In the genomic region with DNA sequence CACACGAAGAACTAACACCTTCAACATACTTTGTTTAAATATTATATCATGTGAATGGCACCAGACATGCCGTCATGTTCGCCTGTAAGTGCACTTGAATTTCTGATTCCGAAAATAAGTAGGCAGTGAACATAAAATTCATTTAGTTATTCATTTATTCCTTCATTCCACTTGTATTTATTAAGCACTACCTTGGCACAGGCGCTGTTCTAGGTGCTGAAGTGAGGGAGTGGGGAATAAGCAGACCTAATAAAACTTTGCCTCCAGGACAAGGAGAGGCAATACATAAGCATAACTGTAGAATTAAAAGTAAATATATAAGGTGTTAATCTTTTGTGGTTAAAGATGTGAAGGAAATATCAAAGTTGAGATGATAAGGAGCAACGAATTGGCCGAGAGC, we compare ENCODE assay signal across 18 cellular contexts.
DNase-seq lines count a peak whose midpoint lies in the region; ATAC-seq and TF ChIP-seq lines count a peak whose summit lies in the region.
"Had no signal": no experiment of that assay in that cellular context is flagged by ENCODE, and none has a peak within 500 bp of the region (broad histone marks: within the 10 kb centered on the region; RNA-seq: fewer than 3 reads in every experiment).

No MANE protein-coding gene starts in this region.

- ATAC-seq in omental fat pad (ENCODE audit: low FRiP score): no peak
- ATAC-seq: Panc1, Right ventricle myocardium inferior had no signal

- no peak overlapping the region for H3K9ac ChIP-seq in mesendoderm (ENCODE audit: low read length)
- H3K9ac ChIP-seq: GM23248 had no signal

- no peak for TF ChIP-seq POLR2A in Peyer's patch (IDR thresholded peaks at IDR 0.05)

- no peak overlapping the region for H3K4ac ChIP-seq in mesendoderm (ENCODE audit: low read depth, low read length)

- H3K79me2 ChIP-seq in mesendoderm (ENCODE audit: control insufficient read depth, insufficient read depth, low read length): no peaks in the 10 kb centered on the region

- H3K9me3 ChIP-seq in Peyer's patch: no peaks in the 10 kb centered on the region

- H3K23ac ChIP-seq in mesendoderm (ENCODE audit: low read length): no peak overlapping the region

- no peak overlapping the region for H3K56ac ChIP-seq in mesendoderm (ENCODE audit: low read length)

- H3K4me1 ChIP-seq in mesendoderm (ENCODE audit: control insufficient read depth, low read depth, low read length): no peaks in the 10 kb centered on the region
- H3K4me1 ChIP-seq in Peyer's patch: no peaks in the 10 kb centered on the region

- H3K4me3 ChIP-seq in Jurkat, Clone E6-1 (ENCODE audit: low read length): no peak overlapping the region
- H3K4me3 ChIP-seq in mesendoderm (ENCODE audit: low read length) (no peak overlapping the region), Peyer's patch (no peak overlapping the region)
- H3K4me3 ChIP-seq: GM23248 had no signal

- H3K36me3 ChIP-seq in mesendoderm (ENCODE audit: control insufficient read depth, insufficient read depth, low read length) (no peaks in the 10 kb centered on the region), Peyer's patch (no peaks in the 10 kb centered on the region)

- in situ Hi-C loops in Caki2 (cut with HindIII; ENCODE audit: low pct_unique_long_range_greater_than_20kb, low sequenced_read_pairs): no loop called here

- H4K5ac ChIP-seq in mesendoderm (ENCODE audit: low read length): no peak overlapping the region

- no peak overlapping the region for H2AK5ac ChIP-seq in mesendoderm (ENCODE audit: low read length)

- H4K8ac ChIP-seq in mesendoderm (ENCODE audit: low read depth, low read length): no peak overlapping the region

- H3K4me2 ChIP-seq in mesendoderm (ENCODE audit: low read length): no peak overlapping the region

- H3K79me1 ChIP-seq in mesendoderm (ENCODE audit: low read length): no peaks in the 10 kb centered on the region

- H3K27ac ChIP-seq in mesendoderm (ENCODE audit: low read depth, low read length) (no peak overlapping the region), Peyer's patch (no peak overlapping the region)
- H3K27ac ChIP-seq: GM23248 had no signal

- no peak overlapping the region for H2BK15ac ChIP-seq in mesendoderm (replicated peaks; ENCODE audit: low read depth)

- WGBS in mesendoderm (ENCODE audit: extremely low coverage, insufficient coverage, low lambda C conversion rate): 100% methylated on average over 1 of the region's 7 CpGs

- DNase-seq in Caki2 (ENCODE audit: low read depth) (peak; percentile 3), astrocyte of the hippocampus (ENCODE audit: low read depth, low spot score) (peak; percentile 2), mesendoderm (peak; percentile 47), D341Med (ENCODE audit: low spot score) (no peak), Peyer's patch (no peak), omental fat pad (ENCODE audit: low spot score) (no peak), GM10266 (ENCODE audit: extremely low spot score) (no peak)
- peak; percentile 11 for DNase-seq in Jurkat, Clone E6-1 (ENCODE audit: low read depth, low spot score)
- DNase-seq: C1 segment of cervical spinal cord, DMS79 treated with DMSO at 0.1 percent for 48 hours, GM23248, HCEC 1CT, NCI-H1048, NCI-H1436, NCI-H1930, NCI-H526 had no signal

- no peak overlapping the region for H2BK120ac ChIP-seq in mesendoderm (ENCODE audit: low read depth, low read length)

- H3K18ac ChIP-seq in mesendoderm (ENCODE audit: low read length): no peak overlapping the region

- H3K27me3 ChIP-seq in mesendoderm (ENCODE audit: insufficient read depth, low read length, poor library complexity) (no peaks in the 10 kb centered on the region), Peyer's patch (no peaks in the 10 kb centered on the region)

- TF ChIP-seq CTCF in Peyer's patch (IDR thresholded peaks at IDR 0.05) (no peak), omental fat pad (IDR thresholded peaks at IDR 0.05) (no peak), GM10266 (IDR thresholded peaks at IDR 0.05; ENCODE audit: control insufficient read depth, insufficient read depth, low read depth, missing control alignments) (no peak)

- no peak overlapping the region for H2BK5ac ChIP-seq in mesendoderm (ENCODE audit: low read length)

Comparison
In these comparisons a context has a peak if more than half of its experiments do, and no peak if none do; other contexts are left out.
1. DNase-seq: peak in Caki2 (single experiment), Jurkat, Clone E6-1 (single experiment), astrocyte of the hippocampus (single experiment) and mesendoderm (single experiment); none in D341Med (single experiment), Peyer's patch (0 of 3), omental fat pad (single experiment) and GM10266 (single experiment).